In the genomic region with DNA sequence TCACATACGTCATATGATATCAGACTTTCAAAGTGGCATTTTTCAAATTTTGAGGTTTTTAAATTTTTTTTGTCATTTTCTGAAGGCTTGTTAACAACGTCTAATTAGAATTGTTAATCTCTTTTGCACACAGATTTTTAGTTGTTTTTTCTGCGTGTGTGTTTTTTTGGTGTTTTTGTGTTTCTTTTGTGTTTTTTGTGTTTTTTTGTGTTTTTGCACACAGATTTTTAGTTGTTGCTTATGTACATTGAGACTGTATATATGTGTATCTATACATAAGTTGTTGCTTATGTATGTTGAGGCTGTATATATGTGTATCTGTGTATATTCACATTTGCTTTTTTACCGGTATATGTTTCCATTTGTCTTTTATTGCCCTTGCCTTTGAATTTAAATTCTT, we compare ENCODE assay signal across 8 cellular contexts.
"Had no signal": no experiment of that assay in that cellular context is flagged by ENCODE, and none has a peak within 500 bp of the region (broad histone marks: within the 10 kb centered on the region; RNA-seq: fewer than 3 reads in every experiment).

No MANE protein-coding gene starts in this region.

- H3K36me3 ChIP-seq: HAP-1 had no signal

- H3K9ac ChIP-seq: GM23248 had no signal

- DNase-seq: GM23248, GOT3, H7, IMR-90, KBM-7 had no signal

- H2AFZ ChIP-seq: GM23248 had no signal

- H3K9me3 ChIP-seq: HAP-1 had no signal

- H3K27ac ChIP-seq: GM23248, HL-60 had no signal

- H3K4me3 ChIP-seq: GM23248, HAP-1 had no signal

- ATAC-seq: HCT116 had no signal
